ENCODE assay signal across 1 cellular context in genomic region chr11:116797816-116798215, GRCh38.
A peak's percentile ranks its signal among the peaks of the same experiment; 100 is the strongest.
TF ChIP-seq lines count a peak whose summit lies in the region.

No MANE protein-coding gene starts in this region.

TF ChIP-seq in K562, 482 proteins besides CTCF, POLR2A, EP300 and RAD21:
- 0 out of 2 replicates have a peak, but pooled peaks have one; percentile 5 for TF ChIP-seq CBFA2T3 (IDR thresholded peaks at IDR 0.05)
- TF ChIP-seq GABPB2 (CRISPR knock-in tag; conservative IDR thresholded peaks at IDR 0.05) = no peak
- TF ChIP-seq NFIC (IDR thresholded peaks at IDR 0.05) = peak; percentile 43
